In genomic region chr9:120891255-120891954, GRCh38 we compare ENCODE assay signal across 10 cellular contexts. TPM values are rescaled to one million over a fixed set of nuclear protein-coding genes. Genes with fewer than 3 reads are reported as not detected.
DNase-seq lines count a peak whose midpoint lies in the region; ATAC-seq, FAIRE-seq and TF ChIP-seq lines count a peak whose summit lies in the region.
"Had no signal": no experiment of that assay in that cellular context is flagged by ENCODE, and none has a peak within 500 bp of the region (broad histone marks: within the 10 kb centered on the region; RNA-seq: fewer than 3 reads in every experiment).

No MANE protein-coding gene starts in this region.

- TF ChIP-seq POLR2A in body of pancreas (IDR thresholded peaks at IDR 0.05), result no peak

- H3K27me3 Mint-ChIP-seq in T-helper 17 cell (no peaks in the 10 kb centered on the region), Caco-2 (ENCODE audit: insufficient read depth, unreplicated experiment) (no peaks in the 10 kb centered on the region)

- H3F3A ChIP-seq in DOHH2 (ENCODE audit: control insufficient read depth, insufficient read depth), result peaks cover 47% of the 10 kb centered on the region

- TF ChIP-seq CTCF in DOHH2 (IDR thresholded peaks at IDR 0.05; ENCODE audit: low read depth, low read length, poor library complexity, severe bottlenecking), result no peak
- TF ChIP-seq CTCF in body of pancreas (IDR thresholded peaks at IDR 0.05), result no peak
- no peak for TF ChIP-seq CTCF in Caco-2 (IDR thresholded peaks at IDR 0.05; ENCODE audit: insufficient read depth in 1 of 2, low read depth in 1 of 2, low read length in 1 of 2, severe bottlenecking in 1 of 2, unreplicated experiment in 1 of 2)

- DNase-seq in T-helper 17 cell (peak in 1 of 3 donors; percentile 47), small intestine (peak; percentile 71), body of pancreas (no peak), Caco-2 (no peak), C1 segment of cervical spinal cord (lab: John Stamatoyannopoulos, UW) (no peak), NCI-H146 (lab: John Stamatoyannopoulos, UW) (no peak)
- DNase-seq in activated naive CD4-positive, alpha-beta T cell treated with anti-CD3 and anti-CD28 coated beads, Interleukin-2, amount 50 U/mL, for 72 hours (ENCODE audit: low spot score in 2 of 2), result peak in 1 of 2 donors; percentile 76
- DNase-seq: NCI-H1105 had no signal

- no peaks in the 10 kb centered on the region for H3K27me3 ChIP-seq in DOHH2 (ENCODE audit: control insufficient read depth, low read length)
- no peaks in the 10 kb centered on the region for H3K27me3 ChIP-seq in small intestine (ENCODE audit: control insufficient read depth in 2 of 2, insufficient read depth in 2 of 2, low read length in 2 of 2)
- H3K27me3 ChIP-seq in body of pancreas, result no peaks in the 10 kb centered on the region
- H3K27me3 ChIP-seq in Caco-2 (replicated peaks; ENCODE audit: control insufficient read depth, insufficient read depth, low read length), result no peaks in the 10 kb centered on the region

- no peaks in the 10 kb centered on the region for H3K36me3 Mint-ChIP-seq in T-helper 17 cell (ENCODE audit: low read depth)
- peaks cover 0 to 13% of the 10 kb centered on the region in 2 donors for H3K36me3 Mint-ChIP-seq in activated naive CD4-positive, alpha-beta T cell treated with anti-CD3 and anti-CD28 coated beads, Interleukin-2, amount 50 U/mL, for 72 hours
- H3K36me3 Mint-ChIP-seq in Caco-2 (ENCODE audit: insufficient read depth, unreplicated experiment), result no peaks in the 10 kb centered on the region

- intact Hi-C loops in body of pancreas (cut with DNase I) (no loop called here), Caco-2 (cut with micrococcal nuclease; ENCODE audit: unreplicated experiment) (no loop called here)

- no TSS peak for BruUV-seq in Caco-2 (replicated peaks; lab: Mats Ljungman, UMichigan)

- peak overlapping the region; percentile 83 for H3K4me3 Mint-ChIP-seq in T-helper 17 cell
- no peak overlapping the region for H3K4me3 Mint-ChIP-seq in Caco-2 (ENCODE audit: unreplicated experiment)

- H3K36me3 ChIP-seq in DOHH2 (ENCODE audit: control insufficient read depth, low read length) (peaks cover 6% of the 10 kb centered on the region; the same call in 1 of the 2 replicates), small intestine (ENCODE audit: control insufficient read depth in 2 of 2, insufficient read depth in 2 of 2, low read length in 2 of 2) (no peaks in the 10 kb centered on the region), body of pancreas (replicated peaks in 1 of 2; ENCODE audit: insufficient read depth in 1 of 2, low read depth in 2 of 2) (no peaks in the 10 kb centered on the region), Caco-2 (ENCODE audit: control insufficient read depth, insufficient read depth, low read length) (no peaks in the 10 kb centered on the region)

- H3K4me3 ChIP-seq in DOHH2 (ENCODE audit: low read length) (peak overlapping the region; percentile 60), small intestine (ENCODE audit: low read depth in 1 of 2, low read length in 2 of 2) (no peak overlapping the region), body of pancreas (no peak overlapping the region), Caco-2 (ENCODE audit: low read depth, low read length) (no peak overlapping the region)

- H3K4me2 ChIP-seq in DOHH2 (ENCODE audit: low read length), result peak overlapping the region; percentile 92

- ATAC-seq in T-helper 17 cell (peak; percentile 54), body of pancreas (no peak)
- ATAC-seq in activated naive CD4-positive, alpha-beta T cell treated with anti-CD3 and anti-CD28 coated beads, Interleukin-2, amount 50 U/mL, for 72 hours, result peak; percentile 48 to 73
- ATAC-seq: left lobe of liver had no signal

- H3K4me1 Mint-ChIP-seq in T-helper 17 cell (peaks cover 45% of the 10 kb centered on the region), Caco-2 (ENCODE audit: low read depth, unreplicated experiment) (peaks cover 8% of the 10 kb centered on the region)

- H3K27ac Mint-ChIP-seq in T-helper 17 cell (peak overlapping the region; percentile 98), Caco-2 (ENCODE audit: unreplicated experiment) (no peak overlapping the region)
- peak overlapping the region; percentile 94 to 99 for H3K27ac Mint-ChIP-seq in activated naive CD4-positive, alpha-beta T cell treated with anti-CD3 and anti-CD28 coated beads, Interleukin-2, amount 50 U/mL, for 72 hours

- no peaks in the 10 kb centered on the region for H3K9me3 ChIP-seq in DOHH2 (ENCODE audit: control insufficient read depth, insufficient read depth, low read length)
- H3K9me3 ChIP-seq in T-helper 17 cell (ENCODE audit: control insufficient read depth, low read length, poor library complexity, severe bottlenecking), result no peaks in the 10 kb centered on the region
- H3K9me3 ChIP-seq in small intestine (ENCODE audit: control insufficient read depth, low read depth), result no peaks in the 10 kb centered on the region
- H3K9me3 ChIP-seq in body of pancreas, result no peaks in the 10 kb centered on the region
- H3K9me3 ChIP-seq in Caco-2, result no peaks in the 10 kb centered on the region

- H3K4me1 ChIP-seq in DOHH2 (ENCODE audit: control insufficient read depth, low read length) (peaks cover 95% of the 10 kb centered on the region), small intestine (ENCODE audit: control insufficient read depth in 2 of 2, insufficient read depth in 1 of 2, low read depth in 1 of 2, low read length in 1 of 2) (peaks cover 3 to 12% of the 10 kb centered on the region in 2 donors), body of pancreas (peaks cover 9% of the 10 kb centered on the region), Caco-2 (no peaks in the 10 kb centered on the region)

- CTCF ChIA-PET in Caco-2 (lab: Charles Lee), result no interaction called here

- H3K9me3 Mint-ChIP-seq in activated naive CD4-positive, alpha-beta T cell treated with anti-CD3 and anti-CD28 coated beads, Interleukin-2, amount 50 U/mL, for 72 hours, result peaks cover 0 to 3% of the 10 kb centered on the region in 2 donors
- no peaks in the 10 kb centered on the region for H3K9me3 Mint-ChIP-seq in Caco-2 (ENCODE audit: unreplicated experiment)

- H3K9me2 ChIP-seq in DOHH2 (replicated peaks; ENCODE audit: control insufficient read depth, low read length), result no peaks in the 10 kb centered on the region

- H3K27ac ChIP-seq in DOHH2 (ENCODE audit: low read depth, low read length) (peak overlapping the region; percentile 100), small intestine (ENCODE audit: low read depth in 1 of 2, low read length in 1 of 2) (peak overlapping the region; percentile 34 to 88), body of pancreas (no peak overlapping the region)

- FAIRE-seq in small intestine (lab: Jason Lieb, UNC), result no peak

- POLR2A ChIA-PET in Caco-2 (lab: Charles Lee), result no interaction called here

- no peaks in the 10 kb centered on the region for H4K20me1 ChIP-seq in DOHH2 (ENCODE audit: control insufficient read depth, insufficient read depth, low read depth, low read length)

- no peaks in the 10 kb centered on the region for H3K79me2 ChIP-seq in DOHH2 (ENCODE audit: control insufficient read depth, low read length)

- 17 to 55% (median 21%) methylated on average over 11 of the region's 11 CpGs for WGBS in small intestine, 3 donors
- 62 to 77% methylated on average over 11 of the region's 11 CpGs for WGBS in body of pancreas, 2 donors

RNA-seq across cellular contexts. Expression of gene PHF19, which starts 14.4 kb away (rescaled TPM):
- total RNA-seq in T-helper 17 cell (10 to 100 TPM; 69.9 to 96.9 TPM), body of pancreas (1 to 10 TPM; 5.4 to 6.9 TPM), Caco-2 (2022) (75.9 and 76.3 TPM in 2 replicates)
- 100 to 1,000 TPM; 305 to 312 TPM for total RNA-seq in activated naive CD4-positive, alpha-beta T cell treated with anti-CD3 and anti-CD28 coated beads, Interleukin-2, amount 50 U/mL, for 72 hours
- polyA plus RNA-seq in small intestine, result 10 to 100 TPM in 1 of 3 donors, 1 to 10 TPM in 2; 2.0 to 35.7 (median 6.5) TPM

RNA-seq across cellular contexts. Expression of gene TRAF1, which starts 35.2 kb away (rescaled TPM):
- total RNA-seq in T-helper 17 cell, result 100 to 1,000 TPM; 103 to 118 TPM
- total RNA-seq in activated naive CD4-positive, alpha-beta T cell treated with anti-CD3 and anti-CD28 coated beads, Interleukin-2, amount 50 U/mL, for 72 hours, result 100 to 1,000 TPM in 1 of 2 donors, 10 to 100 TPM in 1; 99.5 to 100 TPM
- 1 to 10 TPM; 1.1 to 2.8 (median 1.1) TPM for polyA plus RNA-seq in small intestine
- total RNA-seq in body of pancreas, result 1 to 10 TPM; 4.4 to 8.2 TPM
- 1.1 and 1.3 TPM in 2 replicates for total RNA-seq in Caco-2 (2022)

RNA-seq across cellular contexts. Expression of gene PSMD5, which starts 48.7 kb away (rescaled TPM):
- total RNA-seq in T-helper 17 cell (10 to 100 TPM; 37.2 to 51.5 TPM), body of pancreas (10 to 100 TPM; 20.8 to 31.0 TPM), Caco-2 (2022) (53.7 and 68.1 TPM in 2 replicates)
- total RNA-seq in activated naive CD4-positive, alpha-beta T cell treated with anti-CD3 and anti-CD28 coated beads, Interleukin-2, amount 50 U/mL, for 72 hours, result 10 to 100 TPM; 74.9 to 75.2 TPM
- polyA plus RNA-seq in small intestine, result 10 to 100 TPM; 15.4 to 17.2 (median 16.3) TPM

Comparison
In these comparisons a context has a peak if more than half of its experiments do, and no peak if none do; other contexts are left out.
1. H3K27ac ChIP-seq: peak in DOHH2 (single experiment) and small intestine (2 of 2); none in body of pancreas (0 of 4).
2. RNA of gene TRAF1, which starts 35.2 kb away (total RNA-seq): 103 to 118 TPM in T-helper 17 cell and 99.5 to 100 TPM in activated naive CD4-positive, alpha-beta T cell treated with anti-CD3 and anti-CD28 coated beads, Interleukin-2, amount 50 U/mL, for 72 hours; 4.4 to 8.2 TPM in body of pancreas and 1.1 to 1.3 TPM in Caco-2; every median in the first group is over 10 times any median in the second.